23 cellular contexts compared by ENCODE assay signal in genomic region chr20:58575776-58576589, GRCh38.
"Had no signal": no experiment of that assay in that cellular context is flagged by ENCODE, and none has a peak within 500 bp of the region (broad histone marks: within the 10 kb centered on the region; RNA-seq: fewer than 3 reads in every experiment).

No MANE protein-coding gene starts in this region.

- H3K27ac ChIP-seq: colonic mucosa, foreskin keratinocyte, left ventricle myocardium inferior, lower lobe of right lung, neutrophil, right atrium auricular region, stomach, thoracic aorta, transverse colon had no signal

- ATAC-seq: foreskin keratinocyte, lower lobe of right lung had no signal

- H3K9me3 ChIP-seq: colonic mucosa, left ventricle myocardium inferior, lower lobe of right lung, neutrophil, right atrium auricular region, stomach, thoracic aorta, transverse colon had no signal

- H3K27ac Mint-ChIP-seq: endodermal cell, immature natural killer cell, nephron progenitor cell had no signal

- H3K36me3 ChIP-seq: colonic mucosa, left ventricle myocardium inferior, lower lobe of right lung, neutrophil, right atrium auricular region, stomach, thoracic aorta, transverse colon had no signal

- H3K4me3 Mint-ChIP-seq: endodermal cell, immature natural killer cell, naive B cell, nephron progenitor cell had no signal

- H3K36me3 Mint-ChIP-seq: immature natural killer cell had no signal

- FAIRE-seq: endothelial cell of umbilical vein, keratinocyte had no signal

- H3K9me3 Mint-ChIP-seq: endodermal cell, immature natural killer cell had no signal

- DNase-seq: cerebellar nuclear complex; colonic mucosa; dermis blood vessel endothelial cell; endodermal cell; erythroblast; foreskin keratinocyte; immature natural killer cell; left ventricle myocardium inferior; lower lobe of right lung; mesendoderm; naive B cell; nephron progenitor cell; stimulated activated CD4-positive, alpha-beta T cell treated with anti-CD3 and anti-CD28 coated beads, Interleukin-4, amount 100 ng/mL, for 24 hours; stimulated activated naive CD4-positive, alpha-beta T cell; stomach; substantia nigra; transverse colon had no signal

- H3K27me3 ChIP-seq: colonic mucosa, right atrium auricular region, transverse colon had no signal

- H3K4me2 ChIP-seq: smooth muscle cell had no signal

- H3K4me1 Mint-ChIP-seq: immature natural killer cell had no signal

- H3K4me3 ChIP-seq: colonic mucosa, left ventricle myocardium inferior, lower lobe of right lung, right atrium auricular region, smooth muscle cell, stomach, thoracic aorta, transverse colon had no signal

- H3K4me1 ChIP-seq: colonic mucosa, foreskin keratinocyte, left ventricle myocardium inferior, lower lobe of right lung had no signal
